20 cellular contexts compared by ENCODE assay signal in the genomic region with DNA sequence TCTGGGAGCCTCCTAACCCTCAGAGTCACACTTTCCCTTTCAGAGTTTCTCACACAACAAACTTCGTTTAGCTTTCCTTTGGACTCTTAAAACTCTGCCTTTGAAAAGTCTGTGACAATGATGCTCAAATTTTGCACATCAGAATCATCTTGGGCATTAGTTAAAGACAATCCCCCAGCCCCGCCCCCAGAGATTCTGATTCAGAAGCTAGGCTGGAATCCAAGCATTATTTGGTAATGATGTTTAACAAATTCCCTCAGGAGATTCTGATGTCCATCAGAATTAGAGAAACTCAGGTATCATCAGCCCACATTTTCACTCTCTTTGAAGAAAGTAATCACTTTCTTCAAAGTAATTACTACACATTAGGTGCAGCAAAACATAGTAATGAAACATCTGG. TPM values are rescaled to one million over a fixed set of nuclear protein-coding genes. Genes with fewer than 3 reads are reported as not detected.
DNase-seq lines count a peak whose midpoint lies in the region; FAIRE-seq and TF ChIP-seq lines count a peak whose summit lies in the region.
"Had no signal": no experiment of that assay in that cellular context is flagged by ENCODE, and none has a peak within 500 bp of the region (broad histone marks: within the 10 kb centered on the region; RNA-seq: fewer than 3 reads in every experiment).

No MANE protein-coding gene starts in this region.

- H3K27me3 ChIP-seq in mammary epithelial cell (ENCODE audit: insufficient read depth, low read length) (no peaks in the 10 kb centered on the region), keratinocyte (ENCODE audit: control insufficient read depth, extremely low read depth, insufficient read depth, low read length) (no peaks in the 10 kb centered on the region)

- in situ Hi-C loops in mammary epithelial cell (cut with MboI; ENCODE audit: low sequenced_read_pairs in 2 of 2): no loop called here

- H3K36me3 ChIP-seq in mammary epithelial cell (ENCODE audit: insufficient read depth, low read length) (no peaks in the 10 kb centered on the region), keratinocyte (ENCODE audit: control insufficient read depth in 2 of 2, extremely low read depth in 1 of 2, insufficient read depth in 2 of 2, low read length in 2 of 2) (no peaks in the 10 kb centered on the region), OCI-LY7 (ENCODE audit: insufficient read depth, low read length) (no peaks in the 10 kb centered on the region)

- no peaks in the 10 kb centered on the region for H3K9me1 ChIP-seq in keratinocyte (ENCODE audit: control insufficient read depth, extremely low read depth, insufficient read depth, low read length)

- no peak overlapping the region for H2AFZ ChIP-seq in mammary epithelial cell (ENCODE audit: low read depth, low read length)
- no peak overlapping the region for H2AFZ ChIP-seq in keratinocyte (ENCODE audit: control insufficient read depth, low read length)
- H2AFZ ChIP-seq in OCI-LY7 (ENCODE audit: low read length): no peak overlapping the region

- no peak overlapping the region for H3K27ac ChIP-seq in mammary epithelial cell (ENCODE audit: insufficient read depth, low read depth, low read length)
- no peak overlapping the region for H3K27ac ChIP-seq in keratinocyte (ENCODE audit: control insufficient read depth, insufficient read depth, low read length)
- H3K27ac ChIP-seq in OCI-LY7 (ENCODE audit: low read depth, low read length, poor library complexity, severe bottlenecking): no peak overlapping the region

- CTCF ChIA-PET in mammary epithelial cell (lab: Charles Lee; ENCODE audit: low non-redundant PET): no interaction called here
- CTCF ChIA-PET in OCI-LY7 (lab: Charles Lee; ENCODE audit: unreplicated experiment): no interaction called here

- no peak overlapping the region for H3K9ac ChIP-seq in mammary epithelial cell (ENCODE audit: insufficient read depth, low read length)
- no peak overlapping the region for H3K9ac ChIP-seq in keratinocyte (ENCODE audit: control insufficient read depth, extremely low read depth, insufficient read depth, low read length)

- no peak overlapping the region for H3K4me2 ChIP-seq in mammary epithelial cell (ENCODE audit: insufficient read depth, low read depth, low read length)
- no peak overlapping the region for H3K4me2 ChIP-seq in keratinocyte (ENCODE audit: control insufficient read depth, extremely low read depth, insufficient read depth, low read depth, low read length)
- H3K4me2 ChIP-seq in OCI-LY7 (ENCODE audit: low read length): no peak overlapping the region

- POLR2A ChIA-PET in OCI-LY7 (lab: Charles Lee): interaction anchor here (0.6 kb wide), 1 partner anchor 21 kb away, joined by 3 read pairs; no protein-coding TSS in a partner anchor

- dilution Hi-C loops in mammary epithelial cell (cut with HindIII; ENCODE audit: low sequenced_read_pairs) (no loop called here), keratinocyte (cut with MboI; ENCODE audit: extremely low pct_ligation_motif_present, low sequenced_read_pairs) (no loop called here)

- DNase-seq in EL (peak; percentile 43), LHCN-M2 (ENCODE audit: low read depth) (peak; percentile 22), mammary epithelial cell (peak; percentile 14), keratinocyte (ENCODE audit: low read depth, low spot score) (no peak), cardiac septum (ENCODE audit: low spot score) (no peak), NCI-H82 treated with DMSO at 0.1 percent for 48 hours (lab: John Stamatoyannopoulos, UW; ENCODE audit: unreplicated experiment) (no peak), OCI-LY7 (ENCODE audit: low spot score) (no peak)
- DNase-seq in stimulated activated CD4-positive, alpha-beta T cell treated with anti-CD3 and anti-CD28 coated beads, Interleukin-4, amount 100 ng/mL, for 1 hour: no peak
- DNase-seq: Calu3; CD4-positive, alpha-beta memory T cell; DMS53; HFFc6; NCI-H1417; NCI-H1930; NCI-H2171; NCI-H446; NCI-H69; NK-92 treated with Interleukin-12 subunit alpha and Interleukin-12 subunit beta, amount 100 ng/mL, for 24 hours had no signal

- intact Hi-C loops in mammary epithelial cell (cut with micrococcal nuclease): no loop called here
- intact Hi-C loops in cardiac septum (cut with DNase I): no loop called here
- intact Hi-C loops in OCI-LY7 (cut with micrococcal nuclease; ENCODE audit: unreplicated experiment): no loop called here

- H3K9me3 ChIP-seq in mammary epithelial cell (replicated peaks; ENCODE audit: insufficient read depth, low read length): no peaks in the 10 kb centered on the region
- H3K9me3 ChIP-seq in keratinocyte (ENCODE audit: control insufficient read depth, low read depth, low read length): no peaks in the 10 kb centered on the region
- H3K9me3 ChIP-seq in OCI-LY7 (ENCODE audit: low read length): no peaks in the 10 kb centered on the region

- H3K4me1 ChIP-seq in mammary epithelial cell (ENCODE audit: insufficient read depth, low read length): no peaks in the 10 kb centered on the region
- no peaks in the 10 kb centered on the region for H3K4me1 ChIP-seq in keratinocyte (ENCODE audit: control insufficient read depth, extremely low read depth, insufficient read depth, low read length)
- peaks cover 12% of the 10 kb centered on the region for H3K4me1 ChIP-seq in OCI-LY7 (ENCODE audit: insufficient read depth, low read length, poor library complexity, severe bottlenecking)

- H3K4me3 ChIP-seq in mammary epithelial cell (replicated peaks in 1 of 3; ENCODE audit: insufficient read depth in 1 of 3, low read depth in 2 of 3, low read length in 3 of 3) (no peak overlapping the region), keratinocyte (ENCODE audit: control insufficient read depth in 2 of 3, extremely low read depth in 1 of 3, insufficient read depth in 2 of 3, low read depth in 1 of 3, low read length in 3 of 3) (no peak overlapping the region), OCI-LY7 (ENCODE audit: low read depth, low read length, poor library complexity, severe bottlenecking) (no peak overlapping the region)

- TF ChIP-seq CTCF in mammary epithelial cell (conservative IDR thresholded peaks at IDR 0.05 in 1 of 2, IDR thresholded peaks at IDR 0.05 in 1 of 2; ENCODE audit: extremely low read depth in 1 of 2, insufficient read depth in 1 of 2, low read depth in 1 of 2, low read length in 2 of 2) (no peak), keratinocyte (optimal IDR thresholded peaks at IDR 0.05 in 1 of 3, IDR thresholded peaks at IDR 0.05 in 1 of 3, conservative IDR thresholded peaks at IDR 0.05 in 1 of 3; ENCODE audit: extremely low read depth in 1 of 3, insufficient read depth in 2 of 3, low read length in 3 of 3) (no peak), OCI-LY7 (conservative IDR thresholded peaks at IDR 0.05; ENCODE audit: low read length) (no peak)

- H4K20me1 ChIP-seq in mammary epithelial cell (ENCODE audit: insufficient read depth, low read length): no peaks in the 10 kb centered on the region
- H4K20me1 ChIP-seq in keratinocyte (ENCODE audit: control insufficient read depth, extremely low read depth, insufficient read depth, low read length): no peaks in the 10 kb centered on the region
- no peaks in the 10 kb centered on the region for H4K20me1 ChIP-seq in OCI-LY7 (ENCODE audit: insufficient read depth, low read length)

- BruUV-seq in mammary epithelial cell (replicated peaks; lab: Mats Ljungman, UMichigan) (no TSS peak), OCI-LY7 (replicated peaks; lab: Mats Ljungman, UMichigan) (no TSS peak)

- 75% methylated on average over 2 of the region's 2 CpGs for WGBS in mammary epithelial cell (ENCODE audit: low coverage, missing lambda C conversion rate)

- H3K79me2 ChIP-seq in mammary epithelial cell (ENCODE audit: insufficient read depth, low read length) (no peaks in the 10 kb centered on the region), keratinocyte (ENCODE audit: control insufficient read depth, insufficient read depth, low read length) (no peaks in the 10 kb centered on the region), OCI-LY7 (ENCODE audit: insufficient read depth, low read depth, low read length) (no peaks in the 10 kb centered on the region)

- H3K9me2 ChIP-seq in OCI-LY7 (ENCODE audit: insufficient read depth, low read length): no peaks in the 10 kb centered on the region

- peak; percentile 5 for FAIRE-seq in keratinocyte (lab: Jason Lieb, UNC)
- FAIRE-seq: H1, HepG2 had no signal

RNA-seq across cellular contexts. Expression of a gene that starts 9.6 kb away (rescaled TPM):
- total RNA-seq in LHCN-M2 (2014; rRNA removed): 40.7 and 42.7 TPM in 2 replicates
- polyA plus RNA-seq in LHCN-M2 (2012): 23.7 TPM
- 100 to 1,000 TPM in 1 of 2 donors, 10 to 100 TPM in 1; 18.8 to 122 TPM for total RNA-seq in mammary epithelial cell
- 18.3 TPM for polyA plus RNA-seq in mammary epithelial cell
- polyA minus RNA-seq in mammary epithelial cell: 9.1 TPM
- polyA plus RNA-seq in keratinocyte: 12.8 to 13.5 TPM (median 13.2 TPM) in 3 replicates
- 2.1 TPM for polyA plus RNA-seq in keratinocyte (2011; ENCODE audit: low read depth)
- 9.4 and 13.0 TPM in 2 replicates for polyA plus RNA-seq in keratinocyte (2011; cell fraction: cytosol; rRNA removed)
- polyA plus RNA-seq in keratinocyte (2011; cell fraction: nucleus; rRNA removed): 19.9 and 21.4 TPM in 2 replicates
- 7.3 and 8.9 TPM in 2 replicates for polyA plus RNA-seq in keratinocyte (2012; ENCODE audit: low replicate concordance)
- 3.0 to 13.3 TPM (median 11.1 TPM) in 3 replicates for polyA minus RNA-seq in keratinocyte
- 17.6 TPM for polyA minus RNA-seq in keratinocyte (2011; cell fraction: cytosol; rRNA and poly(A)+ RNA removed)
- 8.9 and 11.9 TPM in 2 replicates for polyA minus RNA-seq in keratinocyte (2011; cell fraction: nucleus; rRNA and poly(A)+ RNA removed)
- total RNA-seq in cardiac septum: 102 TPM
- 2.3 and 2.5 TPM in 2 replicates for total RNA-seq in OCI-LY7 (2014; rRNA removed; shearing (Covaris generic))
- total RNA-seq in OCI-LY7 (2022): 5.2 and 6.8 TPM in 2 replicates

Comparison
In these comparisons a context has a peak if more than half of its experiments do, and no peak if none do; other contexts are left out.
1. DNase-seq: peak in EL (single experiment), LHCN-M2 (single experiment) and mammary epithelial cell (single experiment); none in keratinocyte (single experiment), cardiac septum (single experiment), stimulated activated CD4-positive, alpha-beta T cell treated with anti-CD3 and anti-CD28 coated beads, Interleukin-4, amount 100 ng/mL, for 1 hour (single experiment), NCI-H82 treated with DMSO at 0.1 percent for 48 hours (single experiment) and OCI-LY7 (single experiment).